10 cellular contexts compared by ENCODE assay signal in genomic region chr6:15962449-15962764, GRCh38.
A peak's percentile ranks its signal among the peaks of the same experiment; 100 is the strongest.
DNase-seq lines count a peak whose midpoint lies in the region; ATAC-seq and TF ChIP-seq lines count a peak whose summit lies in the region.
"Had no signal": no experiment of that assay in that cellular context is flagged by ENCODE, and none has a peak within 500 bp of the region (broad histone marks: within the 10 kb centered on the region; RNA-seq: fewer than 3 reads in every experiment).

No MANE protein-coding gene starts in this region.

- no peak for TF ChIP-seq POLR2A in right lobe of liver (IDR thresholded peaks at IDR 0.05)

- H3K36me3 ChIP-seq in CD4-positive, CD25-positive, alpha-beta regulatory T cell (ENCODE audit: control insufficient read depth, insufficient read depth, low read length): no peaks in the 10 kb centered on the region
- H3K36me3 ChIP-seq in right lobe of liver (no peaks in the 10 kb centered on the region), endodermal cell (ENCODE audit: control insufficient read depth, insufficient read depth, low read length) (no peaks in the 10 kb centered on the region)

- H3K4me3 Mint-ChIP-seq in CD4-positive, CD25-positive, alpha-beta regulatory T cell: no peak overlapping the region
- H3K4me3 Mint-ChIP-seq in endodermal cell: no peak overlapping the region

- peak overlapping the region in 1 of 3 donors; percentile 84 for H3K27ac Mint-ChIP-seq in CD4-positive, CD25-positive, alpha-beta regulatory T cell
- no peak overlapping the region for H3K27ac Mint-ChIP-seq in endodermal cell

- H3K9ac ChIP-seq in endodermal cell (ENCODE audit: extremely low read depth, low read length, poor library complexity, severe bottlenecking): no peak overlapping the region

- H3K4me1 ChIP-seq in CD4-positive, CD25-positive, alpha-beta regulatory T cell (ENCODE audit: control insufficient read depth, insufficient read depth, low read length, poor library complexity, severe bottlenecking): no peaks in the 10 kb centered on the region
- H3K4me1 ChIP-seq in right lobe of liver (no peaks in the 10 kb centered on the region), endodermal cell (ENCODE audit: control insufficient read depth, insufficient read depth, low read length) (peaks cover 15% of the 10 kb centered on the region)

- H3K27ac ChIP-seq in CD4-positive, CD25-positive, alpha-beta regulatory T cell (ENCODE audit: insufficient read depth, low read length, poor library complexity, severe bottlenecking): no peak overlapping the region
- H3K27ac ChIP-seq in right lobe of liver (no peak overlapping the region), endodermal cell (ENCODE audit: low read depth, low read length) (no peak overlapping the region)

- TF ChIP-seq CTCF in astrocyte of the cerebellum (IDR thresholded peaks at IDR 0.05; ENCODE audit: low read depth, low read length, missing control alignments) (no peak), right lobe of liver (IDR thresholded peaks at IDR 0.05) (no peak), endodermal cell (conservative IDR thresholded peaks at IDR 0.05) (no peak)

- no peak for ATAC-seq in CD4-positive, CD25-positive, alpha-beta regulatory T cell (ENCODE audit: low read depth in 2 of 2)
- ATAC-seq in right lobe of liver (peak; percentile 27 to 67 (median 45)), GM21619 (IDR thresholded peaks at IDR 0.05; ENCODE audit: unreplicated experiment) (no peak), HG02642 (IDR thresholded peaks at IDR 0.05; ENCODE audit: poor library complexity, unreplicated experiment) (no peak)

- peaks cover 0 to 1% (median 0%) of the 10 kb centered on the region in 7 donors for H3K9me3 Mint-ChIP-seq in CD4-positive, CD25-positive, alpha-beta regulatory T cell
- H3K9me3 Mint-ChIP-seq in endodermal cell: peaks cover 16% of the 10 kb centered on the region

- no peaks in the 10 kb centered on the region for H3K9me3 ChIP-seq in CD4-positive, CD25-positive, alpha-beta regulatory T cell (ENCODE audit: control insufficient read depth in 2 of 2, low read length in 2 of 2)
- H3K9me3 ChIP-seq in right lobe of liver (no peaks in the 10 kb centered on the region), endodermal cell (ENCODE audit: control insufficient read depth, low read length) (peaks cover 21% of the 10 kb centered on the region)

- in situ Hi-C loops in astrocyte of the cerebellum (cut with HindIII; ENCODE audit: low sequenced_read_pairs): no loop called here

- WGBS in right lobe of liver (ENCODE audit: insufficient coverage, low coverage, low lambda C conversion rate, missing lambda C conversion rate): 0% methylated on average over 1 of the region's 2 CpGs
- WGBS in endodermal cell (ENCODE audit: insufficient coverage in 1 of 2, insufficient read length in 1 of 2), 2 experiments: 40 to 62% methylated on average over 1 to 2 of the region's 2 CpGs

- peak in 2 of 3 donors; percentile 3 to 67 for DNase-seq in CD4-positive, CD25-positive, alpha-beta regulatory T cell
- DNase-seq in HCEC 1CT (peak; percentile 49), astrocyte of the cerebellum (ENCODE audit: low read depth) (peak; percentile 47), right lobe of liver (no peak), endodermal cell (no peak)
- no peak for DNase-seq in stimulated activated naive CD4-positive, alpha-beta T cell treated with Interleukin-2 at 50 U/mL for 16 hours (lab: John Stamatoyannopoulos, UW)
- DNase-seq: head of caudate nucleus, NCI-H2107 had no signal

- no peak overlapping the region for H3K4me3 ChIP-seq in CD4-positive, CD25-positive, alpha-beta regulatory T cell (ENCODE audit: low read depth, low read length)
- H3K4me3 ChIP-seq in astrocyte of the cerebellum (ENCODE audit: low read depth, low read length) (no peak overlapping the region), right lobe of liver (no peak overlapping the region), endodermal cell (ENCODE audit: low read length) (no peak overlapping the region)

- H3K4me1 Mint-ChIP-seq in CD4-positive, CD25-positive, alpha-beta regulatory T cell: peaks cover 0 to 13% (median 11%) of the 10 kb centered on the region in 4 donors
- H3K4me1 Mint-ChIP-seq in endodermal cell: peaks cover 34% of the 10 kb centered on the region

- peaks cover 8% of the 10 kb centered on the region for H3K27me3 Mint-ChIP-seq in CD4-positive, CD25-positive, alpha-beta regulatory T cell
- H3K27me3 Mint-ChIP-seq in endodermal cell (ENCODE audit: insufficient read depth): no peaks in the 10 kb centered on the region

- no peaks in the 10 kb centered on the region for H3K27me3 ChIP-seq in CD4-positive, CD25-positive, alpha-beta regulatory T cell (ENCODE audit: control insufficient read depth, insufficient read depth, low read length)
- H3K27me3 ChIP-seq in right lobe of liver (no peaks in the 10 kb centered on the region), endodermal cell (ENCODE audit: control insufficient read depth, insufficient read depth, low read length, poor library complexity, severe bottlenecking) (no peaks in the 10 kb centered on the region)

- H3K36me3 Mint-ChIP-seq in CD4-positive, CD25-positive, alpha-beta regulatory T cell: no peaks in the 10 kb centered on the region
- peaks cover 5% of the 10 kb centered on the region for H3K36me3 Mint-ChIP-seq in endodermal cell (ENCODE audit: low read depth)

- intact Hi-C loops in right lobe of liver (cut with DNase I): no loop called here

Comparison
In these comparisons a context has a peak if more than half of its experiments do, and no peak if none do; other contexts are left out.
1. ATAC-seq: peak in right lobe of liver (4 of 4); none in CD4-positive, CD25-positive, alpha-beta regulatory T cell (0 of 2), GM21619 (single experiment) and HG02642 (single experiment).
2. DNase-seq: peak in CD4-positive, CD25-positive, alpha-beta regulatory T cell (2 of 3), HCEC 1CT (single experiment) and astrocyte of the cerebellum (single experiment); none in right lobe of liver (0 of 3), stimulated activated naive CD4-positive, alpha-beta T cell treated with Interleukin-2 at 50 U/mL for 16 hours (single experiment) and endodermal cell (single experiment).